ENCODE assay signal across 8 cellular contexts in the genomic region with DNA sequence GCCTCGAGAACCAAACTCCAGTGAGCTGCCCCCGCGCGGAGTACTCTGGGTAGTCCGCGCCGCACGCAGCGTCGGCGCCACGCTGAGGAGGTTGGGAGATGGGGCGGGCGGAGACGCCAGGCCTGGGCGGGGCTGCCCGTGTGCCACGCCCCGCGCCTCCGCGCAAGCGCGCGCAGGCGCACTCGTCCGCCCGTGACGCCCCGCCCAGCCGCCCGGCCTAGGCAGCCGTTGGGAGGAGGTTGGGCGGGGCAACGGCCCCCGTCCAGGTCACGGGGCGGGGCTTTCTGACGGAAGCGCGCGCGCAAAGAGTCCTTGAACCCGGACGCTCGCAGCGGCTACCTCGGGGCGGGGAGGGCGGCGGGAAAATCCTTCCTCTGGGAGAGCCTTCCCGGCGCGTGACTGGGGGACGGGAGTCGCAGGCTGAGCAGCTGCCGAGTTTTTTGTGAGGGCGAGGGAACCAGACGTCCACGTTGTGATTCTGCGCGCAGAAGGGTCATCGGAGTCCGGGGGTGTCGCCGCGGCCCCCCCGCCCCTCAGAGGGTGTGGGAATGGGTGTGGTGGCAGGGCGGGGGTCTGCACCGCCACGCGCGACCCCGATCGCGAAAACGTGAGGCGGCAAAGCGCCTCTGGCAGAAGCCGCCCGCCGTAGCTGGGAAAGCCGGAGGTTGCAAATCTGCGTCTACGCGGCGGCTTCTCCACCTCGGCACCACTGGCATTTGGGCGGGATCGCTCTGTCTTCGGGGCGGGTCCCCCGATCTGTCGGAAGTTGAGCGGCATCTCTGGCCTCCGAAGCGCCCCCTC. TPM values are rescaled to one million over a fixed set of nuclear protein-coding genes. Genes with fewer than 3 reads are reported as not detected.
DNase-seq lines count a peak whose midpoint lies in the region; ATAC-seq and TF ChIP-seq lines count a peak whose summit lies in the region.

A gene with protein sequence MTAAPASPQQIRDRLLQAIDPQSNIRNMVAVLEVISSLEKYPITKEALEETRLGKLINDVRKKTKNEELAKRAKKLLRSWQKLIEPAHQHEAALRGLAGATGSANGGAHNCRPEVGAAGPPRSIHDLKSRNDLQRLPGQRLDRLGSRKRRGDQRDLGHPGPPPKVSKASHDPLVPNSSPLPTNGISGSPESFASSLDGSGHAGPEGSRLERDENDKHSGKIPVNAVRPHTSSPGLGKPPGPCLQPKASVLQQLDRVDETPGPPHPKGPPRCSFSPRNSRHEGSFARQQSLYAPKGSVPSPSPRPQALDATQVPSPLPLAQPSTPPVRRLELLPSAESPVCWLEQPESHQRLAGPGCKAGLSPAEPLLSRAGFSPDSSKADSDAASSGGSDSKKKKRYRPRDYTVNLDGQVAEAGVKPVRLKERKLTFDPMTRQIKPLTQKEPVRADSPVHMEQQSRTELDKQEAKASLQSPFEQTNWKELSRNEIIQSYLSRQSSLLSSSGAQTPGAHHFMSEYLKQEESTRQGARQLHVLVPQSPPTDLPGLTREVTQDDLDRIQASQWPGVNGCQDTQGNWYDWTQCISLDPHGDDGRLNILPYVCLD (minus strand): TSS at position 22 of the 801 bp plus-strand sequence. CDS start 261 bp downstream, outside the sequence.

- intact Hi-C loops in activated T-helper 2 cell treated with anti-CD3 and anti-CD28 coated beads, Interferon-gamma antibody, Interleukin-2, Interleukin-4, amounts not matched to agents 10 μg/mL and 5 μg/mL and 100 μg/mL, durations not matched to agents 14 hours and 24 hours and 36 hours (cut with micrococcal nuclease) = loop anchor here (1.0 kb wide), 6 partner anchors 32 to 447 kb away; a partner anchor contains a TSS

- H3K4me3 ChIP-seq in LNCaP clone FGC (ENCODE audit: low read depth, low read length) (peak within 1 kb of the TSS; percentile 88), fibroblast of pulmonary artery (replicated peaks; ENCODE audit: low read depth, low read length) (peak within 1 kb of the TSS; percentile 86)

- no peaks in the 10 kb centered on the region for H3K27me3 Mint-ChIP-seq in activated T-helper 2 cell treated with anti-CD3 and anti-CD28 coated beads, Interferon-gamma antibody, Interleukin-2, Interleukin-4, amounts not matched to agents 10 μg/mL and 5 μg/mL and 100 μg/mL, durations not matched to agents 14 hours and 24 hours and 36 hours (ENCODE audit: low read depth)
- H3K27me3 Mint-ChIP-seq in nephron (ENCODE audit: low read depth) = no peaks in the 10 kb centered on the region

- peak; percentile 93 for DNase-seq in EL
- peak; percentile 72 for DNase-seq in GOT3 (lab: John Stamatoyannopoulos, UW)
- DNase-seq in LNCaP clone FGC (ENCODE audit: low read depth) = no peak
- peak; percentile 96 for DNase-seq in RPMI8226
- peak; percentile 91 for DNase-seq in activated T-helper 2 cell treated with anti-CD3 and anti-CD28 coated beads, Interferon-gamma antibody, Interleukin-2, Interleukin-4, amounts not matched to agents 10 μg/mL and 5 μg/mL and 100 μg/mL, durations not matched to agents 14 hours and 24 hours and 36 hours (ENCODE audit: low spot score)
- DNase-seq in fibroblast of pulmonary artery (ENCODE audit: low read depth) = peak; percentile 93
- peak; percentile 98 for DNase-seq in stimulated activated naive CD8-positive, alpha-beta T cell treated with anti-CD3 and anti-CD28 coated beads, Interleukin-15, Interleukin-2, amounts not matched to agents 100 U/mL and 50 U/mL, for 24 hours

- peak within 1 kb of the TSS; percentile 99 for H3K27ac Mint-ChIP-seq in activated T-helper 2 cell treated with anti-CD3 and anti-CD28 coated beads, Interferon-gamma antibody, Interleukin-2, Interleukin-4, amounts not matched to agents 10 μg/mL and 5 μg/mL and 100 μg/mL, durations not matched to agents 14 hours and 24 hours and 36 hours
- peak within 1 kb of the TSS; percentile 94 to 98 (median 97) for H3K27ac Mint-ChIP-seq in nephron

- ATAC-seq in stimulated activated naive CD8-positive, alpha-beta T cell treated with anti-CD3 and anti-CD28 coated beads, Interleukin-15, Interleukin-2, amounts not matched to agents 100 U/mL and 50 U/mL, for 24 hours = peak; percentile 96

- H3K9me3 Mint-ChIP-seq in activated T-helper 2 cell treated with anti-CD3 and anti-CD28 coated beads, Interferon-gamma antibody, Interleukin-2, Interleukin-4, amounts not matched to agents 10 μg/mL and 5 μg/mL and 100 μg/mL, durations not matched to agents 14 hours and 24 hours and 36 hours = no peaks in the 10 kb centered on the region
- no peaks in the 10 kb centered on the region for H3K9me3 Mint-ChIP-seq in nephron

- H3K4me1 Mint-ChIP-seq in activated T-helper 2 cell treated with anti-CD3 and anti-CD28 coated beads, Interferon-gamma antibody, Interleukin-2, Interleukin-4, amounts not matched to agents 10 μg/mL and 5 μg/mL and 100 μg/mL, durations not matched to agents 14 hours and 24 hours and 36 hours (ENCODE audit: low read depth) = peaks cover 34% of the 10 kb centered on the region
- H3K4me1 Mint-ChIP-seq in nephron = peaks cover 27% of the 10 kb centered on the region

- no peak for TF ChIP-seq CTCF in LNCaP clone FGC (IDR thresholded peaks at IDR 0.05; ENCODE audit: control insufficient read depth, extremely low read depth, insufficient read depth)
- no peak for TF ChIP-seq CTCF in fibroblast of pulmonary artery (IDR thresholded peaks at IDR 0.05; ENCODE audit: low read length, missing control alignments)
- TF ChIP-seq CTCF in nephron (IDR thresholded peaks at IDR 0.05; ENCODE audit: unreplicated experiment in 3 of 3) = no peak

- peak within 1 kb of the TSS; percentile 98 for H3K4me3 Mint-ChIP-seq in activated T-helper 2 cell treated with anti-CD3 and anti-CD28 coated beads, Interferon-gamma antibody, Interleukin-2, Interleukin-4, amounts not matched to agents 10 μg/mL and 5 μg/mL and 100 μg/mL, durations not matched to agents 14 hours and 24 hours and 36 hours (ENCODE audit: low read depth)
- peak within 1 kb of the TSS; percentile 98 for H3K4me3 Mint-ChIP-seq in nephron

- H3K36me3 Mint-ChIP-seq in activated T-helper 2 cell treated with anti-CD3 and anti-CD28 coated beads, Interferon-gamma antibody, Interleukin-2, Interleukin-4, amounts not matched to agents 10 μg/mL and 5 μg/mL and 100 μg/mL, durations not matched to agents 14 hours and 24 hours and 36 hours (ENCODE audit: low read depth) = peaks cover 53% of the 10 kb centered on the region
- peaks cover 29% of the 10 kb centered on the region for H3K36me3 Mint-ChIP-seq in nephron (ENCODE audit: low read depth)

RNA-seq across cellular contexts. Expression of the gene that starts here (rescaled TPM):
- total RNA-seq in activated T-helper 2 cell treated with anti-CD3 and anti-CD28 coated beads, Interferon-gamma antibody, Interleukin-2, Interleukin-4, amounts not matched to agents 10 μg/mL and 5 μg/mL and 100 μg/mL, durations not matched to agents 14 hours and 24 hours and 36 hours = 13.4 and 15.8 TPM in 2 replicates
